8 cellular contexts compared by ENCODE assay signal in the genomic region with DNA sequence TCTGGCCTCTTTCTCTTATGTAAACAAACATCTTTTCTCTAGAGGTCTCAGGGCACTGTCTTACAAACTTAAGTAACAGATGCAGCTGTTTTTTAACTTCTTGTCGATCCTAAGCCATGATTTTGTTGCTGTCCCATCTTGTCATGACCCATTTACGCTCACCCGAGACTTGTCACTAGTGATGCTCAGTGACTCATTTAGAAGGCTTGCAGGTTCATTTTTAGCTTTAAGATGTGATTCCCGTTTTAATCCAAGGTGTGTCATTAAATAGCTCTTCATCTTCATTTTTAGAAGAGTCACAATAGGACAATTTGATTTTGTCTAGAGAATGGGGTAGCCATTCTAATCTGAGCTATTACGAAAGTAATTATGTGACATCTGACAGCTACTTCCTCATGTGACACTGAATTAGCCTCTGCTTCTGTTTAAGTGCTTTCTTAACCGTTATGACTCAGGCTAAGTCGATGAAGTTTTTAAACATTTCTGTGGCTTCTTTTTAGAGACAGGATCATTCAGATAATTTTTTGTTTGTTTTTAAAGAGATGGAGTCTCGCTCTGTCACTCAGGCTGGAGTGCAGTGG. TPM values are rescaled to one million over a fixed set of nuclear protein-coding genes. Genes with fewer than 3 reads are reported as not detected.
DNase-seq lines count a peak whose midpoint lies in the region; ATAC-seq and TF ChIP-seq lines count a peak whose summit lies in the region.

No MANE protein-coding gene starts in this region.

- no peak overlapping the region for H3K27ac ChIP-seq in upper lobe of right lung
- no peak overlapping the region for H3K27ac ChIP-seq in body of pancreas

- H3K36me3 ChIP-seq in upper lobe of right lung (peaks cover 41% of the 10 kb centered on the region), body of pancreas (replicated peaks in 1 of 2; ENCODE audit: insufficient read depth in 1 of 2, low read depth in 2 of 2) (peaks cover 0 to 2% of the 10 kb centered on the region in 2 donors)

- no peaks in the 10 kb centered on the region for H3K9me3 ChIP-seq in upper lobe of right lung
- H3K9me3 ChIP-seq in body of pancreas: no peaks in the 10 kb centered on the region

- no peaks in the 10 kb centered on the region for H3K9me3 Mint-ChIP-seq in activated T-cell treated with anti-CD3 and anti-CD28 coated beads, Interleukin-2, amount 50 U/mL, for 72 hours
- no peaks in the 10 kb centered on the region for H3K9me3 Mint-ChIP-seq in endothelial cell (ENCODE audit: unreplicated experiment)

- H3K36me3 Mint-ChIP-seq in activated T-cell treated with anti-CD3 and anti-CD28 coated beads, Interleukin-2, amount 50 U/mL, for 72 hours (ENCODE audit: insufficient read depth in 2 of 2): no peaks in the 10 kb centered on the region
- H3K36me3 Mint-ChIP-seq in endothelial cell (ENCODE audit: low read depth, unreplicated experiment): peaks cover 33% of the 10 kb centered on the region

- no peak overlapping the region for H3K4me3 ChIP-seq in upper lobe of right lung
- no peak overlapping the region for H3K4me3 ChIP-seq in body of pancreas

- intact Hi-C loops in upper lobe of right lung (cut with DNase I) (no loop called here), body of pancreas (cut with DNase I) (no loop called here)

- peaks cover 10% of the 10 kb centered on the region for H3K4me1 Mint-ChIP-seq in activated T-cell treated with anti-CD3 and anti-CD28 coated beads, Interleukin-2, amount 50 U/mL, for 72 hours (ENCODE audit: low read depth)
- H3K4me1 Mint-ChIP-seq in endothelial cell (ENCODE audit: unreplicated experiment): no peaks in the 10 kb centered on the region

- WGBS in body of pancreas, 2 donors: 56 to 70% methylated on average over 8 of the region's 8 CpGs

- TF ChIP-seq CTCF in upper lobe of right lung (IDR thresholded peaks at IDR 0.05): no peak
- no peak for TF ChIP-seq CTCF in body of pancreas (IDR thresholded peaks at IDR 0.05)
- TF ChIP-seq CTCF in endothelial cell (IDR thresholded peaks at IDR 0.05; ENCODE audit: unreplicated experiment): no peak

- no peaks in the 10 kb centered on the region for H3K27me3 Mint-ChIP-seq in activated T-cell treated with anti-CD3 and anti-CD28 coated beads, Interleukin-2, amount 50 U/mL, for 72 hours (ENCODE audit: low read depth)
- peaks cover 2% of the 10 kb centered on the region for H3K27me3 Mint-ChIP-seq in endothelial cell (ENCODE audit: unreplicated experiment)

- TF ChIP-seq POLR2A in body of pancreas (IDR thresholded peaks at IDR 0.05): no peak

- peak overlapping the region; percentile 0 for H3K27ac Mint-ChIP-seq in activated T-cell treated with anti-CD3 and anti-CD28 coated beads, Interleukin-2, amount 50 U/mL, for 72 hours
- H3K27ac Mint-ChIP-seq in endothelial cell (ENCODE audit: unreplicated experiment): no peak overlapping the region

- no peaks in the 10 kb centered on the region for H3K27me3 ChIP-seq in upper lobe of right lung
- no peaks in the 10 kb centered on the region for H3K27me3 ChIP-seq in body of pancreas

- peak; percentile 85 to 91 for ATAC-seq in activated T-cell treated with anti-CD3 and anti-CD28 coated beads, Interleukin-2, amount 50 U/mL, for 72 hours (replicated peaks in 1 of 2)
- ATAC-seq in HG03520 (IDR thresholded peaks at IDR 0.05; ENCODE audit: unreplicated experiment) (peak; percentile 74), upper lobe of right lung (peak; percentile 61), body of pancreas (no peak), GM21526 (IDR thresholded peaks at IDR 0.05; ENCODE audit: low FRiP score, unreplicated experiment) (no peak)

- H3K4me1 ChIP-seq in upper lobe of right lung (peaks cover 6% of the 10 kb centered on the region), body of pancreas (no peaks in the 10 kb centered on the region)

- DNase-seq in activated T-cell treated with anti-CD3 and anti-CD28 coated beads, Interleukin-2, amount 50 U/mL, for 72 hours: no peak
- DNase-seq in activated T-cell treated with anti-CD3 and anti-CD28 coated beads, Interleukin-2, amount 50 U/mL, for 48 hours: no peak
- DNase-seq in astrocyte of the hippocampus (ENCODE audit: low read depth, low spot score) (peak; percentile 64), upper lobe of right lung (no peak), body of pancreas (no peak), endothelial cell (ENCODE audit: low spot score) (no peak)

- peak overlapping the region in 1 of 2 donors; percentile 42 for H3K4me3 Mint-ChIP-seq in activated T-cell treated with anti-CD3 and anti-CD28 coated beads, Interleukin-2, amount 50 U/mL, for 72 hours
- H3K4me3 Mint-ChIP-seq in endothelial cell (ENCODE audit: unreplicated experiment): no peak overlapping the region

RNA-seq across cellular contexts. Expression of a gene that starts 42.7 kb away (rescaled TPM):
- total RNA-seq in activated T-cell treated with anti-CD3 and anti-CD28 coated beads, Interleukin-2, amount 50 U/mL, for 72 hours: not detected
- total RNA-seq in upper lobe of right lung (not detected), body of pancreas (not detected), endothelial cell (ENCODE audit: unreplicated experiment) (not detected)

RNA-seq across cellular contexts. Expression of a gene that starts 48.7 kb away (rescaled TPM):
- total RNA-seq in activated T-cell treated with anti-CD3 and anti-CD28 coated beads, Interleukin-2, amount 50 U/mL, for 72 hours: 10 to 100 TPM; 72.2 to 72.5 TPM
- total RNA-seq in upper lobe of right lung (38.5 TPM), body of pancreas (10 to 100 TPM; 16.6 to 23.4 TPM), endothelial cell (ENCODE audit: unreplicated experiment) (66.4 TPM)

Comparison
In these comparisons a context has a peak if more than half of its experiments do, and no peak if none do; other contexts are left out.
1. ATAC-seq: peak in activated T-cell treated with anti-CD3 and anti-CD28 coated beads, Interleukin-2, amount 50 U/mL, for 72 hours (2 of 2), HG03520 (single experiment) and upper lobe of right lung (single experiment); none in body of pancreas (single experiment) and GM21526 (single experiment).